23 cellular contexts compared by ENCODE assay signal in the genomic region with DNA sequence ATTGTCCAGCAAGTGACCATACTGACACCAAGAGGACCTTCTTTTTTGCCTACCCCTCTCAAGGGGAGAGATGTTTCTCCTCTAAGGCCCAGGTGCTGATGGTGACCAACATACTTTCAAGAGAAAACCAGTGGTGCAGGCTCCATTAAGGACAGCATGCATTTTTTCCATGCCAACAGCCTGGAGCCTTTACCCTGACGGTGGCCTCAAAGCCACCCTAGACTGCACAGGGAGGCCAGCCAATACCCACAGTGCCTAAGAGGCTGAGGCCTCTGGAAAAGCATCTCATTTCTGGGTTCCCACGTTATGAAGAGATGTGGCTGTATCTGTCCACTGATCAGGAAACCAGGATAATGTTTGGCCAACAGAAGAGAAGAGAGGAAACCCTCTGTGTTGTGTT. TPM values are rescaled to one million over a fixed set of nuclear protein-coding genes. Genes with fewer than 3 reads are reported as not detected.
DNase-seq lines count a peak whose midpoint lies in the region; ATAC-seq, FAIRE-seq and TF ChIP-seq lines count a peak whose summit lies in the region.
"Had no signal": no experiment of that assay in that cellular context is flagged by ENCODE, and none has a peak within 500 bp of the region (broad histone marks: within the 10 kb centered on the region; RNA-seq: fewer than 3 reads in every experiment).

No MANE protein-coding gene starts in this region.

- TF ChIP-seq RAD21 in HepG2 (CRISPR knock-in tag; IDR thresholded peaks at IDR 0.05), result no peak

- H4K20me1 ChIP-seq in GM23338 (replicated peaks; ENCODE audit: insufficient read depth) (0 out of 2 replicates have a peak, but pooled peaks cover 10% of the 10 kb centered on the region), OCI-LY7 (ENCODE audit: insufficient read depth, low read length) (0 out of 2 replicates have a peak, but pooled peaks cover 12% of the 10 kb centered on the region), HepG2 (ENCODE audit: insufficient read depth, low read length) (peaks cover 96% of the 10 kb centered on the region)

- no peak overlapping the region for H3K9ac ChIP-seq in HepG2 (ENCODE audit: insufficient read depth, low read depth, low read length)
- H3K9ac ChIP-seq: BLaER1 had no signal

- no peak overlapping the region for H3K27ac Mint-ChIP-seq in GM23338
- H3K27ac Mint-ChIP-seq: CD4-positive, alpha-beta T cell; HFFc6; T-helper 17 cell had no signal

- CTCF ChIA-PET in OCI-LY7 (lab: Charles Lee; ENCODE audit: unreplicated experiment), result no interaction called here
- CTCF ChIA-PET in HepG2 (lab: Yijun Ruan, JAX; ENCODE audit: low intra/inter-chr PET ratio, low total read pairs), result no interaction called here

- H3F3A ChIP-seq in GM23338 (replicated peaks; ENCODE audit: low read depth), result no peaks in the 10 kb centered on the region

- H3K27me3 ChIP-seq in GM23338 (ENCODE audit: insufficient read depth), result no peaks in the 10 kb centered on the region
- no peaks in the 10 kb centered on the region for H3K27me3 ChIP-seq in HepG2 (ENCODE audit: control insufficient read depth in 1 of 2, insufficient read depth in 2 of 2, low read length in 2 of 2)
- H3K27me3 ChIP-seq: BLaER1 had no signal

- H3K4me3 ChIP-seq in GM23338, result no peak overlapping the region
- no peak overlapping the region for H3K4me3 ChIP-seq in OCI-LY7 (ENCODE audit: low read depth, low read length, poor library complexity, severe bottlenecking)
- no peak overlapping the region for H3K4me3 ChIP-seq in HepG2 (replicated peaks in 1 of 3; ENCODE audit: insufficient read depth in 1 of 3, low read depth in 2 of 3, low read length in 3 of 3)
- H3K4me3 ChIP-seq: BLaER1, GM12878, SK-N-MC had no signal

- H3K36me3 Mint-ChIP-seq in GM23338 (ENCODE audit: low read depth), result no peaks in the 10 kb centered on the region

- H3K9me3 Mint-ChIP-seq in GM23338, result no peaks in the 10 kb centered on the region
- H3K9me3 Mint-ChIP-seq: CD4-positive, alpha-beta T cell; H9; HFFc6 had no signal

- intact Hi-C loops in OCI-LY7 (cut with micrococcal nuclease; ENCODE audit: unreplicated experiment) (no loop called here), HepG2 (cut with micrococcal nuclease; ENCODE audit: unreplicated experiment) (no loop called here)

- DNase-seq in GM23338 (ENCODE audit: low spot score) (no peak), OCI-LY7 (ENCODE audit: low spot score) (no peak), HepG2 (ENCODE audit: low spot score) (no peak), GM19240 (ENCODE audit: insufficient read length, low spot score) (no peak)
- DNase-seq in activated naive CD4-positive, alpha-beta T cell treated with anti-CD3 and anti-CD28 coated beads, Interleukin-2, amount 50 U/mL, for 16 hours, result no peak
- DNase-seq: CD4-positive, alpha-beta T cell; EL; GDM1; H9; HFFc6; Kasumi-1; NCI-H2029; NCI-H446 treated with DMSO at 0.1 percent for 48 hours; SIG-M5; T-helper 17 cell had no signal

- H3K4me1 Mint-ChIP-seq in GM23338, result peaks cover 52% of the 10 kb centered on the region

- H2AFZ ChIP-seq in GM23338, result no peak overlapping the region
- H2AFZ ChIP-seq in OCI-LY7 (ENCODE audit: low read length), result no peak overlapping the region
- no peak overlapping the region for H2AFZ ChIP-seq in HepG2 (ENCODE audit: low read length)

- H3K27ac ChIP-seq in GM23338 (ENCODE audit: low read depth), result no peak overlapping the region
- H3K27ac ChIP-seq in OCI-LY7 (ENCODE audit: low read depth, low read length, poor library complexity, severe bottlenecking), result no peak overlapping the region
- peak overlapping the region; percentile 47 for H3K27ac ChIP-seq in cingulate gyrus (ENCODE audit: low read depth, low read length)
- H3K27ac ChIP-seq in HepG2 (ENCODE audit: extremely low read length, insufficient read depth, low read length), result no peak overlapping the region
- H3K27ac ChIP-seq: BLaER1, SK-N-MC had no signal

- BruUV-seq in OCI-LY7 (replicated peaks; lab: Mats Ljungman, UMichigan) (no TSS peak), HepG2 (replicated peaks; lab: Mats Ljungman, UMichigan) (no TSS peak)

- TF ChIP-seq CTCF in GM23338 (conservative IDR thresholded peaks at IDR 0.05; ENCODE audit: low read depth in 2 of 2) (no peak), OCI-LY7 (conservative IDR thresholded peaks at IDR 0.05; ENCODE audit: low read length) (no peak), HepG2 (CRISPR knock-in tag; IDR thresholded peaks at IDR 0.05) (no peak)

- peaks cover 45% of the 10 kb centered on the region for H3K4me1 ChIP-seq in GM23338 (ENCODE audit: insufficient read depth)
- peaks cover 98% of the 10 kb centered on the region for H3K4me1 ChIP-seq in OCI-LY7 (ENCODE audit: insufficient read depth, low read length, poor library complexity, severe bottlenecking)
- peaks cover 67% of the 10 kb centered on the region for H3K4me1 ChIP-seq in HepG2 (ENCODE audit: insufficient read depth, low read length)

- TF ChIP-seq EP300 in HepG2 (IDR thresholded peaks at IDR 0.05; ENCODE audit: low read depth in 2 of 2, low read length in 2 of 2), result no peak
- no peak for TF ChIP-seq EP300 in HepG2 (CRISPR knock-in tag; IDR thresholded peaks at IDR 0.05; ENCODE audit: borderline replicate concordance)

- POLR2A ChIA-PET in OCI-LY7 (lab: Charles Lee), result interaction anchor here (2.1 kb wide), 1 partner anchor 45 kb away, joined by 4 read pairs; no protein-coding TSS in a partner anchor
- POLR2A ChIA-PET in HepG2 (lab: Yijun Ruan, JAX), result interaction anchor here (0.7 to 1.3 kb wide), 2 partner anchors 25 to 112 kb away, joined by 3 to 4 read pairs; no protein-coding TSS in a partner anchor

- in situ Hi-C loops in HepG2 (cut with HindIII; ENCODE audit: extremely low pct_ligation_motif_present, low pct_unique_long_range_greater_than_20kb), result no loop called here

- H3K36me3 ChIP-seq in GM23338 (ENCODE audit: insufficient read depth) (no peaks in the 10 kb centered on the region), OCI-LY7 (ENCODE audit: insufficient read depth, low read length) (no peaks in the 10 kb centered on the region), HepG2 (replicated peaks in 1 of 2; ENCODE audit: control insufficient read depth in 1 of 2, insufficient read depth in 2 of 2, low read length in 2 of 2) (peaks cover 6 to 10% of the 10 kb centered on the region in 2 experiments; a peak in 3 of 5 replicates)
- H3K36me3 ChIP-seq: BLaER1 had no signal

- ATAC-seq in GM23338 (no peak), HepG2 (no peak), GM21786 (IDR thresholded peaks at IDR 0.05; ENCODE audit: unreplicated experiment) (no peak), GM18909 (IDR thresholded peaks at IDR 0.05; ENCODE audit: poor library complexity, unreplicated experiment) (no peak)
- ATAC-seq: GM12878, T-helper 17 cell had no signal

- H3K9me2 ChIP-seq in GM23338 (ENCODE audit: insufficient read depth), result peaks cover 4% of the 10 kb centered on the region; the same call in 1 of the 2 replicates
- no peaks in the 10 kb centered on the region for H3K9me2 ChIP-seq in OCI-LY7 (ENCODE audit: insufficient read depth, low read length)

- H3K4me2 ChIP-seq in GM23338, result peak overlapping the region; percentile 9
- H3K4me2 ChIP-seq in OCI-LY7 (ENCODE audit: low read length), result peak overlapping the region; percentile 54; the same call in 1 of the 2 replicates
- no peak overlapping the region for H3K4me2 ChIP-seq in HepG2 (ENCODE audit: low read depth, low read length)

- no peaks in the 10 kb centered on the region for H3K9me3 ChIP-seq in OCI-LY7 (ENCODE audit: low read length)
- no peaks in the 10 kb centered on the region for H3K9me3 ChIP-seq in HepG2 (ENCODE audit: low read length)
- H3K9me3 ChIP-seq: BLaER1 had no signal

- H3K27me3 Mint-ChIP-seq in GM23338 (ENCODE audit: insufficient read depth, low read depth, poor library complexity), result peaks cover 5% of the 10 kb centered on the region
- H3K27me3 Mint-ChIP-seq: CD4-positive, alpha-beta T cell had no signal

- no peak for TF ChIP-seq POLR2A in HepG2 (IDR thresholded peaks at IDR 0.05; ENCODE audit: insufficient read depth in 1 of 2, low read depth in 2 of 2, low read length in 2 of 2)

- WGBS in HepG2 (ENCODE audit: low lambda C conversion rate), result 87% methylated on average over 2 of the region's 2 CpGs

- FAIRE-seq in HepG2 (lab: Jason Lieb, UNC), result no peak
- FAIRE-seq: GM12878, HTR-8/SVneo, RCC 7860 had no signal

- H3K79me2 ChIP-seq in GM23338 (replicated peaks; ENCODE audit: insufficient read depth), result peaks cover 52% of the 10 kb centered on the region
- H3K79me2 ChIP-seq in OCI-LY7 (ENCODE audit: insufficient read depth, low read depth, low read length), result peaks cover 71% of the 10 kb centered on the region
- H3K79me2 ChIP-seq in HepG2 (ENCODE audit: insufficient read depth, low read length), result peaks cover 97% of the 10 kb centered on the region

- H3K4me3 Mint-ChIP-seq in GM23338, result no peak overlapping the region; the same call in 2 of the 3 replicates
- H3K4me3 Mint-ChIP-seq: CD4-positive, alpha-beta T cell; HFFc6; T-helper 17 cell had no signal

TF ChIP-seq in HepG2, 621 proteins besides CTCF, POLR2A, EP300 and RAD21 (continues in another document):
- no peak for TF ChIP-seq ZNF883 (CRISPR knock-in tag; IDR thresholded peaks at IDR 0.05; ENCODE audit: not compliant biosample characterization)

RNA-seq across cellular contexts. Expression of a gene that starts 19.3 kb away (rescaled TPM):
- 10.4 and 13.0 TPM in 2 replicates for total RNA-seq in GM23338 (2014; rRNA removed; shearing (Covaris generic))
- polyA plus RNA-seq in GM23338 (2016; fragmentation: Nextera tagmentation; extraction: Ambion mirVana), result 7.2 and 8.7 TPM in 2 replicates
- total RNA-seq in OCI-LY7 (2014; rRNA removed; shearing (Covaris generic)), result 4.9 and 8.0 TPM in 2 replicates
- 41.9 and 49.1 TPM in 2 replicates for total RNA-seq in OCI-LY7 (2022)
- 13.0 and 17.7 TPM in 2 replicates for total RNA-seq in HepG2 (2016; rRNA removed; fragmentation: Illumina TruSeq; extraction: Trizol)
- 8.2 and 14.6 TPM in 2 replicates for total RNA-seq in HepG2 (2016; cell fraction: cytosol; rRNA removed; fragmentation: Illumina TruSeq; extraction: Trizol; ENCODE audit: low read depth)
- 13.6 and 15.0 TPM in 2 replicates for total RNA-seq in HepG2 (2016; cell fraction: insoluble cytoplasmic fraction; rRNA removed; fragmentation: Illumina TruSeq; extraction: Trizol)
- total RNA-seq in HepG2 (2016; cell fraction: membrane; rRNA removed; fragmentation: Illumina TruSeq; extraction: Trizol), result 14.7 and 17.3 TPM in 2 replicates
- total RNA-seq in HepG2 (2016; cell fraction: nucleus; rRNA removed; fragmentation: Illumina TruSeq; extraction: Trizol), result 17.1 and 21.0 TPM in 2 replicates
- polyA plus RNA-seq in HepG2 (2011; rRNA removed), result 34.4 and 37.0 TPM in 2 replicates
- 35.1 and 36.7 TPM in 2 replicates for polyA plus RNA-seq in HepG2 (2011; cell fraction: cytosol; rRNA removed)
- polyA plus RNA-seq in HepG2 (2011; cell fraction: nucleus; rRNA removed), result 42.3 and 51.3 TPM in 2 replicates
- 50.2 and 57.7 TPM in 2 replicates for polyA plus RNA-seq in HepG2 (2012)
- 7.2 and 7.7 TPM in 2 replicates for polyA plus RNA-seq in HepG2 (2016; cell fraction: cytosol; fragmentation: Illumina TruSeq; extraction: Trizol; ENCODE audit: low read depth)
- 35.3 and 42.4 TPM in 2 replicates for polyA plus RNA-seq in HepG2 (2016; cell fraction: insoluble cytoplasmic fraction; fragmentation: Illumina TruSeq; extraction: Trizol; ENCODE audit: low read depth)
- polyA plus RNA-seq in HepG2 (2016; cell fraction: membrane; fragmentation: Illumina TruSeq; extraction: Trizol; ENCODE audit: low read depth), result 18.9 and 19.9 TPM in 2 replicates
- 39.6 and 40.2 TPM in 2 replicates for polyA plus RNA-seq in HepG2 (2016; cell fraction: nucleus; fragmentation: Illumina TruSeq; extraction: Trizol; ENCODE audit: insufficient read depth, low read depth)
- 4.9 and 74.4 TPM in 2 replicates for polyA minus RNA-seq in HepG2 (2011; rRNA and poly(A)+ RNA removed; ENCODE audit: low replicate concordance)
- 42.6 and 50.6 TPM in 2 replicates for polyA minus RNA-seq in HepG2 (2011; cell fraction: cytosol; rRNA and poly(A)+ RNA removed)
- polyA minus RNA-seq in HepG2 (2011; cell fraction: nucleus; rRNA and poly(A)+ RNA removed), result 36.3 and 43.9 TPM in 2 replicates
